In genomic region chr14:41817626-41818025, GRCh38 we compare ENCODE assay signal across 22 cellular contexts.
"Had no signal": no experiment of that assay in that cellular context is flagged by ENCODE, and none has a peak within 500 bp of the region (broad histone marks: within the 10 kb centered on the region; RNA-seq: fewer than 3 reads in every experiment).

No MANE protein-coding gene starts in this region.

- H3K27me3 ChIP-seq: esophagus muscularis mucosa, tibial artery had no signal

- H3K4me3 ChIP-seq: esophagus muscularis mucosa, tibial artery had no signal

- ATAC-seq: activated CD8-positive, alpha-beta T cell treated with anti-CD3 and anti-CD28 coated beads for 36 hours; activated T-helper 17 cell treated with anti-CD3 and anti-CD28 coated beads, Interleukin-2, amount 50 U/mL, for 72 hours; left lobe of liver; stimulated activated naive CD8-positive, alpha-beta T cell treated with anti-CD3 and anti-CD28 coated beads, Interleukin-15, Interleukin-2, amounts not matched to agents 100 U/mL and 50 U/mL, for 24 hours had no signal

- DNase-seq: activated CD4-positive, alpha-beta T cell treated with anti-CD3 and anti-CD28 coated beads for 48 hours; activated CD4-positive, CD25-positive, alpha-beta regulatory T cell; activated CD8-positive, alpha-beta T cell treated with anti-CD3 and anti-CD28 coated beads for 36 hours; activated naive CD4-positive, alpha-beta T cell treated with Interleukin-2 at 50 U/mL for 16 hours; activated naive CD8-positive, alpha-beta T cell treated with anti-CD3 and anti-CD28 coated beads, Interleukin-2, amount 10 ng/mL, durations not matched to agents 7 days and 5 days; activated T-cell treated with anti-CD3 and anti-CD28 coated beads, Interleukin-2, amount 50 U/mL, for 1 hour; anterior cingulate cortex; dermis blood vessel endothelial cell; effector memory CD4-positive, alpha-beta T cell; kidney; midbrain; nephron progenitor cell; occipital lobe; stimulated activated CD4-positive, alpha-beta T cell treated with anti-CD3 and anti-CD28 coated beads, Interleukin-2, amount 100 ng/mL, for 24 hours; stimulated activated naive CD8-positive, alpha-beta T cell treated with anti-CD3 and anti-CD28 coated beads, Interleukin-15, Interleukin-2, amounts not matched to agents 100 U/mL and 50 U/mL, for 24 hours; substantia nigra; T-helper 1 cell; T-helper 9 cell; tibial artery had no signal

- H3K4me1 ChIP-seq: esophagus muscularis mucosa, tibial artery had no signal

- H3K27ac ChIP-seq: esophagus muscularis mucosa, tibial artery had no signal

- H3K9me3 ChIP-seq: esophagus muscularis mucosa, tibial artery had no signal

- H3K36me3 ChIP-seq: esophagus muscularis mucosa, tibial artery had no signal
